Comparison of ENCODE assay signal across 8 cellular contexts in genomic region chr21:44870748-44871495, GRCh38. TPM values are rescaled to one million over a fixed set of nuclear protein-coding genes. Genes with fewer than 3 reads are reported as not detected.
DNase-seq lines count a peak whose midpoint lies in the region; TF ChIP-seq lines count a peak whose summit lies in the region.
"Had no signal": no experiment of that assay in that cellular context is flagged by ENCODE, and none has a peak within 500 bp of the region (broad histone marks: within the 10 kb centered on the region; RNA-seq: fewer than 3 reads in every experiment).

No MANE protein-coding gene starts in this region.

- WGBS in suprapubic skin, result 53% methylated on average over 10 of the region's 10 CpGs

- no peak for TF ChIP-seq EP300 in suprapubic skin (IDR thresholded peaks at IDR 0.05)

- peaks cover 81% of the 10 kb centered on the region for H3K4me1 ChIP-seq in suprapubic skin

- TF ChIP-seq POLR2A in suprapubic skin (IDR thresholded peaks at IDR 0.05), result no peak

- DNase-seq in MG63, result peak; percentile 23
- peak; percentile 41 for DNase-seq in astrocyte of the hippocampus (ENCODE audit: low read depth, low spot score)
- peak in 1 of 2 donors; percentile 80 for DNase-seq in suprapubic skin (ENCODE audit: low spot score in 2 of 2)
- no peak for DNase-seq in stimulated activated CD4-positive, alpha-beta T cell treated with anti-CD3 and anti-CD28 coated beads, Interleukin-4, amount 100 ng/mL, for 1 hour
- no peak for DNase-seq in H7
- no peak for DNase-seq in hepatic stellate cell (ENCODE audit: low spot score)

- H3K27me3 ChIP-seq in MG63, result no peaks in the 10 kb centered on the region
- no peaks in the 10 kb centered on the region for H3K27me3 ChIP-seq in layer of hippocampus (ENCODE audit: control insufficient read depth, insufficient read depth, low read length)
- H3K27me3 ChIP-seq in suprapubic skin, result no peaks in the 10 kb centered on the region
- peaks cover 19% of the 10 kb centered on the region for H3K27me3 ChIP-seq in H7 (ENCODE audit: control insufficient read depth, insufficient read depth, low read length)

- TF ChIP-seq CTCF in suprapubic skin (IDR thresholded peaks at IDR 0.05), result no peak

- H3K4me3 ChIP-seq in MG63 (peak overlapping the region; percentile 70), suprapubic skin (peak overlapping the region; percentile 87), H7 (ENCODE audit: insufficient read depth, low read depth, low read length) (no peak overlapping the region)

- H3K9me3 ChIP-seq in MG63, result no peaks in the 10 kb centered on the region
- H3K9me3 ChIP-seq in suprapubic skin, result no peaks in the 10 kb centered on the region

- H3K27ac ChIP-seq in layer of hippocampus (ENCODE audit: low read depth, low read length) (peak overlapping the region; percentile 78), suprapubic skin (peak overlapping the region; percentile 92)
- H3K27ac ChIP-seq: KMS-11 had no signal

- peaks cover 31% of the 10 kb centered on the region for H3K36me3 ChIP-seq in MG63
- no peaks in the 10 kb centered on the region for H3K36me3 ChIP-seq in suprapubic skin
- peaks cover under 1% of the 10 kb centered on the region; the same call in 1 of the 2 replicates for H3K36me3 ChIP-seq in H7 (replicated peaks; ENCODE audit: control insufficient read depth, insufficient read depth, low read length)

RNA-seq across cellular contexts. Expression of gene PTTG1IP, which starts 2.6 kb away (rescaled TPM):
- 396 and 445 TPM in 2 replicates for total RNA-seq in MG63 (2014; rRNA removed; shearing (Covaris generic); ENCODE audit: low replicate concordance)
- 100 to 1,000 TPM; 114 to 172 (median 143) TPM for total RNA-seq in suprapubic skin
- total RNA-seq in H7 (2014; rRNA removed; shearing (Covaris generic)), result 117 and 134 TPM in 2 replicates

RNA-seq across cellular contexts. Expression of gene ITGB2, which starts 49.8 kb away (rescaled TPM):
- 4.3 and 12.9 TPM in 2 replicates for total RNA-seq in MG63 (2014; rRNA removed; shearing (Covaris generic); ENCODE audit: low replicate concordance)
- total RNA-seq in suprapubic skin, result 10 to 100 TPM; 11.2 to 18.8 (median 15.3) TPM
- total RNA-seq in H7 (2014; rRNA removed; shearing (Covaris generic)), result 1.4 and 2.4 TPM in 2 replicates

RNA-seq across cellular contexts. Expression of gene SUMO3, which starts 53.1 kb away (rescaled TPM):
- total RNA-seq in MG63 (2014; rRNA removed; shearing (Covaris generic); ENCODE audit: low replicate concordance), result 153 and 197 TPM in 2 replicates
- total RNA-seq in suprapubic skin, result 10 to 100 TPM; 30.5 to 38.3 (median 35.9) TPM
- total RNA-seq in H7 (2014; rRNA removed; shearing (Covaris generic)), result 80.8 and 91.1 TPM in 2 replicates

Comparison
In these comparisons a context has a peak if more than half of its experiments do, and no peak if none do; other contexts are left out.
1. DNase-seq: peak in MG63 (single experiment) and astrocyte of the hippocampus (single experiment); none in stimulated activated CD4-positive, alpha-beta T cell treated with anti-CD3 and anti-CD28 coated beads, Interleukin-4, amount 100 ng/mL, for 1 hour (single experiment), H7 (single experiment) and hepatic stellate cell (single experiment).